2 cellular contexts compared by ENCODE assay signal in genomic region chr3:190574473-190574872, GRCh38.
TF ChIP-seq lines count a peak whose summit lies in the region.

No MANE protein-coding gene starts in this region.

TF ChIP-seq in liver, 16 proteins besides CTCF, POLR2A, EP300 and RAD21:
- no peak for TF ChIP-seq GABPA (IDR thresholded peaks at IDR 0.05 in 1 of 2, conservative IDR thresholded peaks at IDR 0.05 in 1 of 2)
- no peak for TF ChIP-seq NR2F2 (IDR thresholded peaks at IDR 0.05)
- peak; percentile 53 to 71 for TF ChIP-seq RXRA (IDR thresholded peaks at IDR 0.05)
- peak; percentile 45 for TF ChIP-seq SP1 (IDR thresholded peaks at IDR 0.05)
- no peak for TF ChIP-seq FOXA1 (IDR thresholded peaks at IDR 0.05)
- peak; percentile 43 for TF ChIP-seq YY1 (IDR thresholded peaks at IDR 0.05)
- no peak for TF ChIP-seq TAF1 (conservative IDR thresholded peaks at IDR 0.05)
- peak in 1 of 2 donors; percentile 19 for TF ChIP-seq EGR1 (IDR thresholded peaks at IDR 0.05; ENCODE audit: low read depth in 2 of 2)
- TF ChIP-seq FOXA2 (IDR thresholded peaks at IDR 0.05) = peak; percentile 35
- TF ChIP-seq JUND (IDR thresholded peaks at IDR 0.05) = peak in 1 of 2 donors; percentile 67
- no peak for TF ChIP-seq HNF4G (IDR thresholded peaks at IDR 0.05)
- TF ChIP-seq ATF3 (IDR thresholded peaks at IDR 0.05) = no peak
- peak; percentile 52 to 64 for TF ChIP-seq HNF4A (conservative IDR thresholded peaks at IDR 0.05)
- TF ChIP-seq REST (IDR thresholded peaks at IDR 0.05) = peak; percentile 67
- peak; percentile 84 for TF ChIP-seq MAX (IDR thresholded peaks at IDR 0.05)
- peak; percentile 59 for TF ChIP-seq ZBTB33 (IDR thresholded peaks at IDR 0.05)

TF ChIP-seq in HepG2, 621 proteins besides CTCF, POLR2A, EP300 and RAD21 (continued from another document):
- TF ChIP-seq MLX (CRISPR knock-in tag; IDR thresholded peaks at IDR 0.05) = no peak
- no peak for TF ChIP-seq ZNF775 (CRISPR knock-in tag; IDR thresholded peaks at IDR 0.05; ENCODE audit: borderline replicate concordance)
- no peak for TF ChIP-seq SP5 (CRISPR knock-in tag; IDR thresholded peaks at IDR 0.05; ENCODE audit: borderline replicate concordance, low read depth)
- no peak for TF ChIP-seq ZBTB7B (CRISPR knock-in tag; IDR thresholded peaks at IDR 0.05)
- TF ChIP-seq FOXK1 (CRISPR knock-in tag; IDR thresholded peaks at IDR 0.05; ENCODE audit: borderline replicate concordance, low read depth) = no peak
